In genomic region chr6:151002562-151002961, GRCh38 we compare ENCODE assay signal across 18 cellular contexts.
"Had no signal": no experiment of that assay in that cellular context is flagged by ENCODE, and none has a peak within 500 bp of the region (broad histone marks: within the 10 kb centered on the region; RNA-seq: fewer than 3 reads in every experiment).

No MANE protein-coding gene starts in this region.

- H3K27ac ChIP-seq: ascending aorta, breast epithelium, epithelial cell of prostate, gastrocnemius medialis, transverse colon had no signal

- H3K9me3 Mint-ChIP-seq: activated T-helper 17 cell treated with anti-CD3 and anti-CD28 coated beads, Interleukin-2, amount 50 U/mL, for 72 hours; effector memory CD8-positive, alpha-beta T cell; naive B cell had no signal

- H3K9me3 ChIP-seq: ascending aorta, breast epithelium, gastrocnemius medialis, heart right ventricle, transverse colon had no signal

- DNase-seq: activated CD4-positive, alpha-beta T cell treated with anti-CD3 and anti-CD28 coated beads, Interleukin-2, amount 50 U/mL, for 4 hours; activated CD4-positive, CD25-positive, alpha-beta regulatory T cell treated with anti-CD3 and anti-CD28 coated beads, Interleukin-2, amount 50 U/mL, for 72 hours; activated naive CD4-positive, alpha-beta T cell treated with Interleukin-2 at 50 U/mL for 16 hours; effector memory CD8-positive, alpha-beta T cell; gastrocnemius medialis; heart right ventricle; left cardiac atrium; naive B cell; posterior cingulate gyrus; small intestine; stimulated activated CD4-positive, alpha-beta T cell treated with anti-CD3 and anti-CD28 coated beads, Interleukin-4, amount 100 ng/mL, for 4 hours; stimulated activated CD8-positive, alpha-beta memory T cell treated with anti-CD3 and anti-CD28 coated beads, Interleukin-4, amount 100 ng/mL, for 48 hours; stimulated activated naive CD4-positive, alpha-beta T cell treated with Interleukin-2 at 50 U/mL for 16 hours; transverse colon had no signal

- H3K27me3 Mint-ChIP-seq: activated T-helper 17 cell treated with anti-CD3 and anti-CD28 coated beads, Interleukin-2, amount 50 U/mL, for 72 hours; effector memory CD8-positive, alpha-beta T cell; naive B cell had no signal

- ATAC-seq: effector memory CD8-positive, alpha-beta T cell; gastrocnemius medialis; heart right ventricle; left cardiac atrium had no signal

- H3K27ac Mint-ChIP-seq: effector memory CD8-positive, alpha-beta T cell had no signal

- H3K4me3 Mint-ChIP-seq: activated T-helper 17 cell treated with anti-CD3 and anti-CD28 coated beads, Interleukin-2, amount 50 U/mL, for 72 hours; effector memory CD8-positive, alpha-beta T cell; naive B cell had no signal

- H3K27me3 ChIP-seq: ascending aorta, breast epithelium, gastrocnemius medialis, heart right ventricle, transverse colon had no signal

- H3K36me3 ChIP-seq: ascending aorta, breast epithelium, gastrocnemius medialis, heart right ventricle, transverse colon had no signal

- H3K36me3 Mint-ChIP-seq: naive B cell had no signal

- H3K4me1 Mint-ChIP-seq: naive B cell had no signal

- FAIRE-seq: small intestine had no signal

- H3K4me3 ChIP-seq: ascending aorta, breast epithelium, gastrocnemius medialis, heart right ventricle, transverse colon had no signal

- H3K4me1 ChIP-seq: breast epithelium had no signal
